ENCODE assay signal across 8 cellular contexts in genomic region chrX:53281321-53281822, GRCh38. TPM values are rescaled to one million over a fixed set of nuclear protein-coding genes. Genes with fewer than 3 reads are reported as not detected.
DNase-seq lines count a peak whose midpoint lies in the region; ATAC-seq and TF ChIP-seq lines count a peak whose summit lies in the region.

IQSEC2 (minus strand) TSS chrX:53281584.

- TF ChIP-seq CTCF in HEK293 (tag by site-specific recombination; IDR thresholded peaks at IDR 0.05): no peak
- no peak for TF ChIP-seq CTCF in mucosa of descending colon (IDR thresholded peaks at IDR 0.05)

- CTCF ChIA-PET in HEK293 (lab: Yijun Ruan, JAX): interaction anchor here (0.6 to 9.2 kb wide), 17 partner anchors 8 to 200 kb away, joined by 3 to 153 read pairs (median 4); partner anchors contain the start of gene KDM5C
- CTCF ChIA-PET in activated CD8-positive, alpha-beta T cell treated with anti-CD3 and anti-CD28 coated beads, Interleukin-2, amount 10 ng/mL, durations not matched to agents 7 days and 5 days (lab: Charles Lee): interaction anchor here (1.5 kb wide), 1 partner anchor 201 kb away, joined by 3 read pairs; no protein-coding TSS in a partner anchor

- H3K4me1 ChIP-seq in HEK293 (ENCODE audit: control insufficient read depth, insufficient read depth, low read length) (peaks cover 25% of the 10 kb centered on the region), SJSA1 (replicated peaks) (peaks cover 14% of the 10 kb centered on the region), mucosa of descending colon (ENCODE audit: low read depth) (peaks cover 2% of the 10 kb centered on the region)

- peak; percentile 90 for ATAC-seq in mucosa of descending colon
- no peak for ATAC-seq in activated CD8-positive, alpha-beta T cell treated with anti-CD3 and anti-CD28 coated beads, Interleukin-2, amount 10 ng/mL, durations not matched to agents 7 days and 5 days

- H3K9me3 ChIP-seq in HEK293 (ENCODE audit: control insufficient read depth, insufficient read depth, low read depth, low read length) (no peaks in the 10 kb centered on the region), SJSA1 (replicated peaks) (no peaks in the 10 kb centered on the region), mucosa of descending colon (no peaks in the 10 kb centered on the region)

- no peaks in the 10 kb centered on the region for H3K27me3 ChIP-seq in SJSA1 (replicated peaks)

- DNase-seq in SJSA1 (ENCODE audit: low read depth in 1 of 2, low spot score in 2 of 2) (peak; percentile 70 to 77), epithelial cell of prostate (ENCODE audit: low read depth, low spot score) (no peak), mucosa of descending colon (peak; percentile 88 to 90 (median 89)), SK-N-DZ (ENCODE audit: low spot score) (no peak), NCI-H748 treated with DMSO at 0.1 percent for 48 hours (lab: John Stamatoyannopoulos, UW) (no peak)
- no peak for DNase-seq in T-helper 2 cell treated with Interferon-gamma antibody and Interleukin-4, amounts not matched to agents 5 μg/mL and 100 μg/mL, for 36 hours (ENCODE audit: low spot score)
- no peak for DNase-seq in activated CD8-positive, alpha-beta T cell treated with anti-CD3 and anti-CD28 coated beads, Interleukin-2, amount 10 ng/mL, durations not matched to agents 7 days and 5 days

- no peaks in the 10 kb centered on the region for H3K27me3 Mint-ChIP-seq in T-helper 2 cell treated with Interferon-gamma antibody and Interleukin-4, amounts not matched to agents 5 μg/mL and 100 μg/mL, for 36 hours (ENCODE audit: low read depth)
- no peaks in the 10 kb centered on the region for H3K27me3 Mint-ChIP-seq in activated CD8-positive, alpha-beta T cell treated with anti-CD3 and anti-CD28 coated beads, Interleukin-2, amount 10 ng/mL, durations not matched to agents 7 days and 5 days (ENCODE audit: low read depth)

- peaks cover 8% of the 10 kb centered on the region for H3K4me1 Mint-ChIP-seq in T-helper 2 cell treated with Interferon-gamma antibody and Interleukin-4, amounts not matched to agents 5 μg/mL and 100 μg/mL, for 36 hours (ENCODE audit: low read depth)
- peaks cover 22% of the 10 kb centered on the region for H3K4me1 Mint-ChIP-seq in activated CD8-positive, alpha-beta T cell treated with anti-CD3 and anti-CD28 coated beads, Interleukin-2, amount 10 ng/mL, durations not matched to agents 7 days and 5 days (ENCODE audit: low read depth)

- H3K9me3 Mint-ChIP-seq in T-helper 2 cell treated with Interferon-gamma antibody and Interleukin-4, amounts not matched to agents 5 μg/mL and 100 μg/mL, for 36 hours: no peaks in the 10 kb centered on the region
- H3K9me3 Mint-ChIP-seq in activated CD8-positive, alpha-beta T cell treated with anti-CD3 and anti-CD28 coated beads, Interleukin-2, amount 10 ng/mL, durations not matched to agents 7 days and 5 days (ENCODE audit: insufficient read depth): no peaks in the 10 kb centered on the region

- H3K4me3 Mint-ChIP-seq in T-helper 2 cell treated with Interferon-gamma antibody and Interleukin-4, amounts not matched to agents 5 μg/mL and 100 μg/mL, for 36 hours: no peak within 1 kb of the TSS
- H3K4me3 Mint-ChIP-seq in activated CD8-positive, alpha-beta T cell treated with anti-CD3 and anti-CD28 coated beads, Interleukin-2, amount 10 ng/mL, durations not matched to agents 7 days and 5 days: no peak within 1 kb of the TSS

- no peaks in the 10 kb centered on the region for H3K36me3 ChIP-seq in HEK293 (ENCODE audit: control insufficient read depth in 2 of 2, insufficient read depth in 1 of 2, low read length in 2 of 2)
- no peaks in the 10 kb centered on the region for H3K36me3 ChIP-seq in SJSA1
- no peaks in the 10 kb centered on the region for H3K36me3 ChIP-seq in mucosa of descending colon (ENCODE audit: low read depth)

- POLR2A ChIA-PET in HEK293 (lab: Yijun Ruan, JAX): interaction anchor here (0.5 to 4.8 kb wide), 12 partner anchors 9 to 334 kb away, joined by 3 to 23 read pairs (median 4); partner anchors contain the start of genes KDM5C, RIBC1, SMC1A and TSPYL2
- POLR2A ChIA-PET in activated CD8-positive, alpha-beta T cell treated with anti-CD3 and anti-CD28 coated beads, Interleukin-2, amount 10 ng/mL, durations not matched to agents 7 days and 5 days (lab: Charles Lee): no interaction called here

- H3K27ac ChIP-seq in HEK293 (ENCODE audit: extremely low read depth, low read depth, low read length) (peak within 1 kb of the TSS; percentile 51; the same call in 1 of the 2 replicates), SJSA1 (peak within 1 kb of the TSS; percentile 43; the same call in 1 of the 2 replicates), epithelial cell of prostate (peak within 1 kb of the TSS; percentile 84)

- no peaks in the 10 kb centered on the region for H3K36me3 Mint-ChIP-seq in T-helper 2 cell treated with Interferon-gamma antibody and Interleukin-4, amounts not matched to agents 5 μg/mL and 100 μg/mL, for 36 hours (ENCODE audit: low read depth)
- H3K36me3 Mint-ChIP-seq in activated CD8-positive, alpha-beta T cell treated with anti-CD3 and anti-CD28 coated beads, Interleukin-2, amount 10 ng/mL, durations not matched to agents 7 days and 5 days (ENCODE audit: low read depth): no peaks in the 10 kb centered on the region

- H3K27ac Mint-ChIP-seq in T-helper 2 cell treated with Interferon-gamma antibody and Interleukin-4, amounts not matched to agents 5 μg/mL and 100 μg/mL, for 36 hours: no peak within 1 kb of the TSS
- H3K27ac Mint-ChIP-seq in activated CD8-positive, alpha-beta T cell treated with anti-CD3 and anti-CD28 coated beads, Interleukin-2, amount 10 ng/mL, durations not matched to agents 7 days and 5 days: no peak within 1 kb of the TSS

- intact Hi-C loops in mucosa of descending colon (cut with DNase I, micrococcal nuclease): no loop called here

- H3K4me3 ChIP-seq in HEK293 (ENCODE audit: low read depth, low read length): peak within 1 kb of the TSS; percentile 34
- peak within 1 kb of the TSS; percentile 42 for H3K4me3 ChIP-seq in SJSA1
- H3K4me3 ChIP-seq in mucosa of descending colon: no peak within 1 kb of the TSS

TF ChIP-seq in HEK293, 187 proteins besides CTCF, POLR2A, EP300 and RAD21 (continues in another document):
- no peak for TF ChIP-seq ZNF121 (tag by site-specific recombination; IDR thresholded peaks at IDR 0.05)
- no peak for TF ChIP-seq ZNF426 (tag by site-specific recombination; IDR thresholded peaks at IDR 0.05)
- no peak; the same call in 1 of the 2 replicates for TF ChIP-seq KLF10 (tag by site-specific recombination; IDR thresholded peaks at IDR 0.05)
- TF ChIP-seq ZNF138 (tag by site-specific recombination; IDR thresholded peaks at IDR 0.05; ENCODE audit: borderline replicate concordance): no peak
- TF ChIP-seq ZNF701 (tag by site-specific recombination; IDR thresholded peaks at IDR 0.05): no peak
- no peak for TF ChIP-seq REST (tag by site-specific recombination; IDR thresholded peaks at IDR 0.05)
- no peak for TF ChIP-seq ZBTB7A (tag by site-specific recombination; IDR thresholded peaks at IDR 0.05; ENCODE audit: low read depth)
- TF ChIP-seq KLF1 (tag by site-specific recombination; IDR thresholded peaks at IDR 0.05): no peak
- no peak for TF ChIP-seq ZNF416 (tag by site-specific recombination; IDR thresholded peaks at IDR 0.05)
- TF ChIP-seq ZBTB48 (tag by site-specific recombination; IDR thresholded peaks at IDR 0.05): peak; percentile 97
- TF ChIP-seq ZNF449 (tag by site-specific recombination; IDR thresholded peaks at IDR 0.05): no peak
- TF ChIP-seq ZFP37 (tag by site-specific recombination; IDR thresholded peaks at IDR 0.05): no peak
- TF ChIP-seq ZNF501 (tag by site-specific recombination; IDR thresholded peaks at IDR 0.05): no peak
- no peak for TF ChIP-seq ZBTB21 (tag by site-specific recombination; IDR thresholded peaks at IDR 0.05)

RNA-seq across cellular contexts. Expression of gene IQSEC2, which starts in this region (rescaled TPM):
- total RNA-seq in SJSA1 (2014; rRNA removed; shearing (Covaris generic)): 4.8 and 5.1 TPM in 2 replicates
- total RNA-seq in mucosa of descending colon: 10 to 100 TPM; 28.0 to 39.3 (median 30.9) TPM
- 2.6 and 4.2 TPM in 2 replicates for polyA plus RNA-seq in SK-N-DZ (2014; cell fraction: cytosol; rRNA removed)
- 6.5 and 8.8 TPM in 2 replicates for polyA plus RNA-seq in SK-N-DZ (2014; cell fraction: nucleus; rRNA removed)
- not detected for total RNA-seq in activated CD8-positive, alpha-beta T cell treated with anti-CD3 and anti-CD28 coated beads, Interleukin-2, amount 10 ng/mL, durations not matched to agents 7 days and 5 days

Comparison
In these comparisons a context has a peak if more than half of its experiments do, and no peak if none do; other contexts are left out.
1. DNase-seq: peak in SJSA1 (2 of 2) and mucosa of descending colon (3 of 3); none in epithelial cell of prostate (single experiment), SK-N-DZ (single experiment), T-helper 2 cell treated with Interferon-gamma antibody and Interleukin-4, amounts not matched to agents 5 μg/mL and 100 μg/mL, for 36 hours (single experiment), activated CD8-positive, alpha-beta T cell treated with anti-CD3 and anti-CD28 coated beads, Interleukin-2, amount 10 ng/mL, durations not matched to agents 7 days and 5 days (single experiment) and NCI-H748 treated with DMSO at 0.1 percent for 48 hours (single experiment).
2. Peak in every context shown above with its lines, with median percentiles within 50 percentile points of each other: H3K27ac ChIP-seq.